Comparison of ENCODE assay signal across 30 cellular contexts in genomic region chrX:97200454-97200853, GRCh38.
"Had no signal": no experiment of that assay in that cellular context is flagged by ENCODE, and none has a peak within 500 bp of the region (broad histone marks: within the 10 kb centered on the region; RNA-seq: fewer than 3 reads in every experiment).

No MANE protein-coding gene starts in this region.

- DNase-seq: activated CD4-positive, alpha-beta memory T cell treated with anti-CD3 and anti-CD28 coated beads for 36 hours; activated CD4-positive, alpha-beta T cell treated with anti-CD3 and anti-CD28 coated beads, Interleukin-2, amount 10 ng/mL, durations not matched to agents 24 days and 14 days; activated CD8-positive, alpha-beta memory T cell treated with anti-CD3 and anti-CD28 coated beads, Interleukin-2, amount 50 U/mL, for 48 hours; activated gamma-delta T cell; activated naive CD4-positive, alpha-beta T cell treated with anti-CD3 and anti-CD28 coated beads, Interleukin-2, amount 10 ng/mL, durations not matched to agents 7 days and 5 days; activated T-cell treated with anti-CD3 and anti-CD28 coated beads, Interleukin-2, amount 50 U/mL, for 24 hours; amniotic stem cell; brain microvascular endothelial cell; cortex of kidney; foreskin keratinocyte; heart left ventricle; left cardiac atrium; left ventricle myocardium superior; ovary; retina; stimulated activated CD4-positive, alpha-beta T cell treated with anti-CD3 and anti-CD28 coated beads, Interleukin-12 subunit alpha, Interleukin-12 subunit beta, amount 100 ng/mL, for 4 hours; stimulated activated CD4-positive, alpha-beta T cell treated with anti-CD3 and anti-CD28 coated beads, Interleukin-4, amount 100 ng/mL, for 1 hour; stimulated activated naive CD8-positive, alpha-beta T cell treated with anti-CD3 and anti-CD28 coated beads, Interleukin-15, Interleukin-2, amounts not matched to agents 100 U/mL and 50 U/mL, for 24 hours; testis; transverse colon had no signal

- H3K4me3 ChIP-seq: esophagus muscularis mucosa, heart left ventricle, ovary, skin epidermis, testis, transverse colon had no signal

- H3K4me1 Mint-ChIP-seq: activated CD4-positive, alpha-beta T cell treated with anti-CD3 and anti-CD28 coated beads, Interleukin-2, amount 10 ng/mL, durations not matched to agents 24 days and 14 days; activated naive CD4-positive, alpha-beta T cell treated with anti-CD3 and anti-CD28 coated beads, Interleukin-2, amount 10 ng/mL, durations not matched to agents 7 days and 5 days had no signal

- H3K27ac Mint-ChIP-seq: activated CD4-positive, alpha-beta memory T cell treated with anti-CD3 and anti-CD28 coated beads for 36 hours; activated CD4-positive, alpha-beta T cell treated with anti-CD3 and anti-CD28 coated beads, Interleukin-2, amount 10 ng/mL, durations not matched to agents 24 days and 14 days; activated naive CD4-positive, alpha-beta T cell treated with anti-CD3 and anti-CD28 coated beads, Interleukin-2, amount 10 ng/mL, durations not matched to agents 7 days and 5 days; activated T-cell treated with anti-CD3 and anti-CD28 coated beads, Interleukin-2, amount 50 U/mL, for 24 hours; nephron; progenitor cell of endocrine pancreas; T-helper 2 cell treated with Interferon-gamma antibody and Interleukin-4, amounts not matched to agents 5 μg/mL and 100 μg/mL, for 36 hours had no signal

- H3K4me1 ChIP-seq: esophagus muscularis mucosa, foreskin keratinocyte, heart left ventricle, testis, transverse colon had no signal

- FAIRE-seq: astrocyte, keratinocyte had no signal

- H3K27ac ChIP-seq: brain microvascular endothelial cell, esophagus muscularis mucosa, foreskin keratinocyte, heart left ventricle, neutrophil, ovary, skin epidermis, testis, transverse colon had no signal

- H3K4me3 Mint-ChIP-seq: activated CD4-positive, alpha-beta memory T cell treated with anti-CD3 and anti-CD28 coated beads for 36 hours; activated CD4-positive, alpha-beta T cell treated with anti-CD3 and anti-CD28 coated beads, Interleukin-2, amount 10 ng/mL, durations not matched to agents 24 days and 14 days; activated naive CD4-positive, alpha-beta T cell treated with anti-CD3 and anti-CD28 coated beads, Interleukin-2, amount 10 ng/mL, durations not matched to agents 7 days and 5 days; activated T-cell treated with anti-CD3 and anti-CD28 coated beads, Interleukin-2, amount 50 U/mL, for 24 hours; nephron; T-helper 2 cell treated with Interferon-gamma antibody and Interleukin-4, amounts not matched to agents 5 μg/mL and 100 μg/mL, for 36 hours had no signal

- H3K27me3 ChIP-seq: brain microvascular endothelial cell, esophagus muscularis mucosa, foreskin keratinocyte, neutrophil, ovary, testis, transverse colon had no signal

- H3K36me3 Mint-ChIP-seq: activated naive CD4-positive, alpha-beta T cell treated with anti-CD3 and anti-CD28 coated beads, Interleukin-2, amount 10 ng/mL, durations not matched to agents 7 days and 5 days had no signal

- H3K27me3 Mint-ChIP-seq: activated CD4-positive, alpha-beta memory T cell treated with anti-CD3 and anti-CD28 coated beads for 36 hours; activated CD4-positive, alpha-beta T cell treated with anti-CD3 and anti-CD28 coated beads, Interleukin-2, amount 10 ng/mL, durations not matched to agents 24 days and 14 days; activated naive CD4-positive, alpha-beta T cell treated with anti-CD3 and anti-CD28 coated beads, Interleukin-2, amount 10 ng/mL, durations not matched to agents 7 days and 5 days; progenitor cell of endocrine pancreas had no signal

- ATAC-seq: activated CD4-positive, CD25-positive, alpha-beta regulatory T cell treated with anti-CD3 and anti-CD28 coated beads, Interleukin-2, amount 50 U/mL, for 24 hours; foreskin keratinocyte; heart left ventricle; left cardiac atrium; left ventricle myocardium superior; sciatic nerve; stimulated activated naive CD8-positive, alpha-beta T cell treated with anti-CD3 and anti-CD28 coated beads, Interleukin-15, Interleukin-2, amounts not matched to agents 100 U/mL and 50 U/mL, for 24 hours had no signal

- H3K9me3 ChIP-seq: esophagus muscularis mucosa, neutrophil, ovary, testis, transverse colon had no signal

- H3K36me3 ChIP-seq: brain microvascular endothelial cell, esophagus muscularis mucosa, heart left ventricle, neutrophil, ovary, transverse colon had no signal
